19 cellular contexts compared by ENCODE assay signal in the genomic region with DNA sequence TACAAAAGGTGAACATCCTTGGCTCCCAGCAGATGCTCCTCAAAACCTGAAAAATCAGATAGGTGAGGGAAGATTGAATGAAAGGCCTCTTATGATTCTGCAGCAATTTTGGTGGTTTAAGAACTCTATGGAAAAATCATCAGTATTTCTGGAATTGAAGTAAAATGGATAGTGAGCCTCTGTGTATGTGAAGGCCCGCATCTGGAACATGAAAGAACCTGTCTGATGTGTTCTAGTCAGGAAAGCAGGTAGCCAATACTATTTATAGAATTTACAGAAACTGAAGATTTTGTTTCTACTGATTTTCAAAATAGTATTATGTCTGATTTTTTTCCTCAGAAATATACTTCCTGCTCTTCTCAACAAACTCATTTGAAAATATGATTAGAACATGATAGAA. TPM values are rescaled to one million over a fixed set of nuclear protein-coding genes. Genes with fewer than 3 reads are reported as not detected.
"Had no signal": no experiment of that assay in that cellular context is flagged by ENCODE, and none has a peak within 500 bp of the region (broad histone marks: within the 10 kb centered on the region; RNA-seq: fewer than 3 reads in every experiment).

No MANE protein-coding gene starts in this region.

- H3K36me3 ChIP-seq: heart right ventricle, neural progenitor cell, spleen had no signal

- ATAC-seq: activated CD8-positive, alpha-beta memory T cell treated with anti-CD3 and anti-CD28 coated beads, Interleukin-2, amount 10 ng/mL, durations not matched to agents 7 days and 5 days; activated naive CD4-positive, alpha-beta T cell treated with anti-CD3 and anti-CD28 coated beads, Interleukin-2, amount 50 U/mL, for 72 hours; effector memory CD8-positive, alpha-beta T cell; T-cell had no signal

- H3K9ac ChIP-seq: neural progenitor cell had no signal

- DNase-seq: activated CD4-positive, alpha-beta T cell treated with anti-CD3 and anti-CD28 coated beads for 1 hour; activated CD4-positive, alpha-beta T cell treated with anti-CD3 and anti-CD28 coated beads, Interleukin-2, amount 50 U/mL, for 48 hours; activated CD8-positive, alpha-beta memory T cell treated with anti-CD3 and anti-CD28 coated beads, Interleukin-2, amount 10 ng/mL, durations not matched to agents 7 days and 5 days; activated effector memory CD4-positive, alpha-beta T cell treated with Interleukin-2 at 50 U/mL for 16 hours; activated T-cell treated with anti-CD3 and anti-CD28 coated beads, Interleukin-2, amount 50 U/mL, for 24 hours; amygdala; cerebellar nuclear complex; effector memory CD8-positive, alpha-beta T cell; heart right ventricle; spleen; stimulated activated CD4-positive, alpha-beta T cell treated with anti-CD3 and anti-CD28 coated beads, Interleukin-1b, Interleukin-23, amount 100 ng/mL, for 48 hours; stimulated activated naive CD4-positive, alpha-beta T cell; T-cell; T1000 had no signal

- H3K36me3 Mint-ChIP-seq: activated CD8-positive, alpha-beta memory T cell treated with anti-CD3 and anti-CD28 coated beads, Interleukin-2, amount 10 ng/mL, durations not matched to agents 7 days and 5 days; activated naive CD4-positive, alpha-beta T cell treated with anti-CD3 and anti-CD28 coated beads, Interleukin-2, amount 50 U/mL, for 72 hours; brain; mesothelial cell of epicardium; neural progenitor cell; T-cell had no signal

- H3K4me1 Mint-ChIP-seq: activated CD8-positive, alpha-beta memory T cell treated with anti-CD3 and anti-CD28 coated beads, Interleukin-2, amount 10 ng/mL, durations not matched to agents 7 days and 5 days had no signal

- H3K27ac Mint-ChIP-seq: activated CD8-positive, alpha-beta memory T cell treated with anti-CD3 and anti-CD28 coated beads, Interleukin-2, amount 10 ng/mL, durations not matched to agents 7 days and 5 days; activated T-cell treated with anti-CD3 and anti-CD28 coated beads, Interleukin-2, amount 50 U/mL, for 24 hours; dendritic cell treated with granulocyte-macrophage colony-stimulating factor and Interleukin-4, amounts not matched to agents 40 ng/mL and 50 ng/mL, for 4 days; effector memory CD8-positive, alpha-beta T cell; mesothelial cell of epicardium; neural progenitor cell; T-cell had no signal

- H3K27me3 ChIP-seq: heart right ventricle, neural progenitor cell, spleen had no signal

- H3K4me2 ChIP-seq: neural progenitor cell had no signal

- H3K27ac ChIP-seq: neural progenitor cell, spleen had no signal

- H3K4me3 Mint-ChIP-seq: activated CD8-positive, alpha-beta memory T cell treated with anti-CD3 and anti-CD28 coated beads, Interleukin-2, amount 10 ng/mL, durations not matched to agents 7 days and 5 days; activated T-cell treated with anti-CD3 and anti-CD28 coated beads, Interleukin-2, amount 50 U/mL, for 24 hours; brain; dendritic cell treated with granulocyte-macrophage colony-stimulating factor and Interleukin-4, amounts not matched to agents 40 ng/mL and 50 ng/mL, for 4 days; effector memory CD8-positive, alpha-beta T cell; mesothelial cell of epicardium; neural progenitor cell; T-cell had no signal

- H3K9me3 ChIP-seq: heart right ventricle, spleen had no signal

- H3K4me3 ChIP-seq: heart right ventricle, neural progenitor cell, spleen had no signal

- H2AFZ ChIP-seq: neural progenitor cell had no signal

- H3K4me1 ChIP-seq: neural progenitor cell had no signal

- H3K9me3 Mint-ChIP-seq: activated naive CD4-positive, alpha-beta T cell treated with anti-CD3 and anti-CD28 coated beads, Interleukin-2, amount 50 U/mL, for 72 hours; activated T-cell treated with anti-CD3 and anti-CD28 coated beads, Interleukin-2, amount 50 U/mL, for 24 hours; effector memory CD8-positive, alpha-beta T cell had no signal

- H3K27me3 Mint-ChIP-seq: brain; dendritic cell treated with granulocyte-macrophage colony-stimulating factor and Interleukin-4, amounts not matched to agents 40 ng/mL and 50 ng/mL, for 4 days had no signal

RNA-seq across cellular contexts. Expression of a gene that starts 37.3 kb away (rescaled TPM):
- total RNA-seq: activated CD8-positive, alpha-beta memory T cell treated with anti-CD3 and anti-CD28 coated beads, Interleukin-2, amount 10 ng/mL, durations not matched to agents 7 days and 5 days; activated naive CD4-positive, alpha-beta T cell treated with anti-CD3 and anti-CD28 coated beads, Interleukin-2, amount 50 U/mL, for 72 hours had no signal
